ENCODE assay signal across 17 cellular contexts in genomic region chr4:33881176-33881575, GRCh38.
A peak's percentile ranks its signal among the peaks of the same experiment; 100 is the strongest.
DNase-seq lines count a peak whose midpoint lies in the region; ATAC-seq lines count a peak whose summit lies in the region.
"Had no signal": no experiment of that assay in that cellular context is flagged by ENCODE, and none has a peak within 500 bp of the region (broad histone marks: within the 10 kb centered on the region; RNA-seq: fewer than 3 reads in every experiment).

No MANE protein-coding gene starts in this region.

- DNase-seq in inferior parietal cortex (ENCODE audit: extremely low spot score) = peak; percentile 61
- peak; percentile 76 for DNase-seq in superior temporal gyrus (ENCODE audit: extremely low spot score)
- DNase-seq in HK-2 (ENCODE audit: unreplicated experiment) = no peak
- DNase-seq in cerebellum (ENCODE audit: low spot score) = no peak
- DNase-seq: AML-193; Caco-2; Calu3; CD4-positive, alpha-beta T cell; CD8-positive, alpha-beta T cell; DMS79 treated with DMSO at 0.1 percent for 48 hours; GF-D8 had no signal

- no peak for ATAC-seq in HG02981 (IDR thresholded peaks at IDR 0.05; ENCODE audit: unreplicated experiment)
- ATAC-seq: A549; CD8-positive, alpha-beta T cell had no signal

- peak overlapping the region; percentile 24 for H3K27ac ChIP-seq in angular gyrus (ENCODE audit: low read depth, low read length)
- H3K27ac ChIP-seq: 22Rv1; A549; BLaER1 treated with 17β-estradiol and CSF1 and Interleukin-3, amounts not matched to agents 10 nM and 100 nM; C4-2B had no signal

Comparison
In these comparisons a context has a peak if more than half of its experiments do, and no peak if none do; other contexts are left out.
1. DNase-seq: peak in inferior parietal cortex (single experiment) and superior temporal gyrus (single experiment); none in HK-2 (single experiment) and cerebellum (single experiment).